In the genomic region with DNA sequence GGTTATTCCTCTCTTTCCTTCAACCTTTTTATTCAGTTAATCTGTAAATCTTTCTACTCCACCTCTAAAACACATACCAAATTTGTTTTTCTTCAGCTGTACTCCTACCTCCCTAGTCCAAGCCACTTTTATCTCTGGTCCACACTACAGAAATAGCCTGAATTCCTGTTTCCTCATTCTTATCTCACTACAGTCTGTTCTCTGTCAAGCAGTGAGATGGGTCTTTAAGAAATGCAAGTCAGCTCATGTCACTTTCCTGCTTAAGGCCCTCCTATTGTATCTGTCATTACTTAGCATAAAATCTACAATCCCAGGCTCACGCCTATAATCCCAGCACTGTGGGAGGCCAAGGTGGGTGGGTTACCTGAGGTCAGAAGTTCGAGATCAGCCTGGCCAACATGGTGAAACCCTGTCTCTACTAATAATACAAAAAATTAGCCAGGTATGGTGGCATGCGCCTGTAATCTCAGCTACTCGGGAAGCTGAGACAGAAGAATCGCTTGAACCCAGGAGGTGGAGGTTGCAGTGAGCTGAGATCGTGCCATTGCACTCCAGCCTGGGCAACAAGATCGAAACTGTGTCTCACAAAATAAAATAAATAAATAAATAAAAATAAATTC, we compare ENCODE assay signal across 2 cellular contexts.
TF ChIP-seq lines count a peak whose summit lies in the region.

No MANE protein-coding gene starts in this region.

TF ChIP-seq in H1, 55 proteins besides CTCF, POLR2A, EP300 and RAD21:
- peak; percentile 29; the same call in 1 of the 2 replicates for TF ChIP-seq MAFK (IDR thresholded peaks at IDR 0.05; ENCODE audit: low read depth, low read length)
- 0 out of 2 replicates have a peak, but pooled peaks have one; percentile 52 for TF ChIP-seq RXRA (IDR thresholded peaks at IDR 0.05; ENCODE audit: insufficient read depth, low read depth, low read length)
- TF ChIP-seq BACH1 (IDR thresholded peaks at IDR 0.05; ENCODE audit: low read length) = peak; percentile 68; the same call in 1 of the 2 replicates

TF ChIP-seq in liver, 16 proteins besides CTCF, POLR2A, EP300 and RAD21:
- peak; percentile 19 for TF ChIP-seq NR2F2 (IDR thresholded peaks at IDR 0.05)
